In genomic region chr5:152058267-152058666, GRCh38 we compare ENCODE assay signal across 19 cellular contexts.
"Had no signal": no experiment of that assay in that cellular context is flagged by ENCODE, and none has a peak within 500 bp of the region (broad histone marks: within the 10 kb centered on the region; RNA-seq: fewer than 3 reads in every experiment).

No MANE protein-coding gene starts in this region.

- H3K9me3 ChIP-seq: ovary, psoas muscle, right lobe of liver, transverse colon, upper lobe of right lung, vagina had no signal

- DNase-seq: dorsolateral prefrontal cortex; effector CD4-positive, alpha-beta T cell; left colon; mesenchymal stem cell; naive thymus-derived CD4-positive, alpha-beta T cell; occipital lobe; ovary; posterior cingulate gyrus; psoas muscle; right lobe of liver; small intestine; stimulated activated CD4-positive, alpha-beta T cell treated with anti-CD3 and anti-CD28 coated beads, Interleukin-15, amount 100 ng/mL, for 24 hours; stimulated activated CD4-positive, alpha-beta T cell treated with anti-CD3 and anti-CD28 coated beads, Interleukin-2, amount 100 ng/mL, for 48 hours; stimulated activated naive B cell treated with anti-CD40 and anti-IgM and Interleukin-4, amounts not matched to agents 10 μg/mL and 1 μg/mL and 100 μg/mL, for 72 hours; transverse colon; upper lobe of right lung had no signal

- H2AFZ ChIP-seq: hepatocyte had no signal

- H3K36me3 ChIP-seq: ovary, right lobe of liver, transverse colon, upper lobe of right lung, vagina had no signal

- H3K4me1 ChIP-seq: psoas muscle, right lobe of liver, transverse colon, upper lobe of right lung, vagina had no signal

- ATAC-seq: left colon; naive thymus-derived CD4-positive, alpha-beta T cell; psoas muscle; right lobe of liver; stimulated activated naive B cell treated with anti-CD40 and anti-IgM and Interleukin-4, amounts not matched to agents 10 μg/mL and 1 μg/mL and 100 μg/mL, for 72 hours; upper lobe of right lung had no signal

- H3K27ac ChIP-seq: dorsolateral prefrontal cortex, hepatocyte, ovary, psoas muscle, right lobe of liver, transverse colon, upper lobe of right lung, vagina had no signal

- H3K4me2 ChIP-seq: hepatocyte had no signal

- H3K27me3 ChIP-seq: hepatocyte, ovary, right lobe of liver, transverse colon, upper lobe of right lung, vagina had no signal

- H3K4me3 ChIP-seq: dorsolateral prefrontal cortex, hepatocyte, lung, ovary, psoas muscle, right lobe of liver, transverse colon, upper lobe of right lung, vagina had no signal
